8 cellular contexts compared by ENCODE assay signal in genomic region chr10:132306951-132307751, GRCh38. TPM values are rescaled to one million over a fixed set of nuclear protein-coding genes. Genes with fewer than 3 reads are reported as not detected.
A peak's percentile ranks its signal among the peaks of the same experiment; 100 is the strongest.
DNase-seq lines count a peak whose midpoint lies in the region; ATAC-seq and TF ChIP-seq lines count a peak whose summit lies in the region.

No MANE protein-coding gene starts in this region.

- peak overlapping the region in 3 of 6 donors; percentile 30 to 85 (median 72) for H3K27ac Mint-ChIP-seq in immature natural killer cell

- peaks cover 0 to 6% (median 5%) of the 10 kb centered on the region in 3 donors for H3K27me3 Mint-ChIP-seq in immature natural killer cell (ENCODE audit: low read depth in 3 of 3)

- peaks cover 14 to 17% of the 10 kb centered on the region in 2 donors for H3K4me1 Mint-ChIP-seq in immature natural killer cell

- no peak overlapping the region for H3K27ac ChIP-seq in SJSA1

- no peaks in the 10 kb centered on the region for H3K36me3 ChIP-seq in SJSA1

- in situ Hi-C loops in astrocyte of the spinal cord (cut with HindIII; ENCODE audit: low sequenced_read_pairs): no loop called here

- H3K36me3 Mint-ChIP-seq in immature natural killer cell: no peaks in the 10 kb centered on the region

- TF ChIP-seq CTCF in astrocyte of the spinal cord (IDR thresholded peaks at IDR 0.05; ENCODE audit: low read depth, low read length): no peak

- peak overlapping the region; percentile 85 to 92 (median 88) for H3K4me3 Mint-ChIP-seq in immature natural killer cell

- H3K4me1 ChIP-seq in SJSA1 (replicated peaks): peaks cover 22% of the 10 kb centered on the region

- H3K27me3 ChIP-seq in SJSA1 (replicated peaks): peaks cover 48% of the 10 kb centered on the region

- ATAC-seq in HG03060 (IDR thresholded peaks at IDR 0.05; ENCODE audit: low read depth, unreplicated experiment): peak; percentile 15

- peaks cover 12% of the 10 kb centered on the region for H3K9me3 ChIP-seq in SJSA1 (replicated peaks)

- no peaks in the 10 kb centered on the region for H3K9me3 Mint-ChIP-seq in immature natural killer cell

- DNase-seq in NCI-H2029 (lab: John Stamatoyannopoulos, UW): peak; percentile 45
- no peak for DNase-seq in NCI-H2029 treated with DMSO at 0.1 percent for 48 hours (lab: John Stamatoyannopoulos, UW)
- DNase-seq in SJSA1 (ENCODE audit: low read depth in 1 of 2, low spot score in 2 of 2): no peak
- DNase-seq in astrocyte of the spinal cord (ENCODE audit: low read depth, low spot score): no peak
- DNase-seq in immature natural killer cell: peak in 2 of 3 donors; percentile 23 to 35
- DNase-seq in stimulated activated CD4-positive, alpha-beta T cell treated with anti-CD3 and anti-CD28 coated beads, Interleukin-1b, Interleukin-23, amount 100 ng/mL, for 48 hours: peak; percentile 24
- no peak for DNase-seq in H4 (ENCODE audit: low spot score)

- H3K4me3 ChIP-seq in SJSA1: peak overlapping the region; percentile 67
- peak overlapping the region; percentile 42 for H3K4me3 ChIP-seq in astrocyte of the spinal cord (ENCODE audit: low read depth, low read length)

RNA-seq across cellular contexts. Expression of gene STK32C, which starts 0.6 kb away (rescaled TPM):
- 5.5 and 13.4 TPM in 2 replicates for total RNA-seq in SJSA1 (2014; rRNA removed; shearing (Covaris generic))
- 10 to 100 TPM in 2 of 3 donors, 1 to 10 TPM in 1; 6.3 to 14.2 (median 13.7) TPM for polyA plus RNA-seq in immature natural killer cell
- 13.8 and 22.2 TPM in 2 replicates for total RNA-seq in H4 (2014; rRNA removed; shearing (Covaris generic))

RNA-seq across cellular contexts. Expression of gene LRRC27, which starts 24.8 kb away (rescaled TPM):
- total RNA-seq in SJSA1 (2014; rRNA removed; shearing (Covaris generic)): 3.7 and 3.8 TPM in 2 replicates
- polyA plus RNA-seq in immature natural killer cell: 1 to 10 TPM; 3.8 to 8.5 (median 8.2) TPM
- 4.7 and 7.9 TPM in 2 replicates for total RNA-seq in H4 (2014; rRNA removed; shearing (Covaris generic))

Comparison
In these comparisons a context has a peak if more than half of its experiments do, and no peak if none do; other contexts are left out.
1. DNase-seq: peak in NCI-H2029 (single experiment), immature natural killer cell (2 of 3) and stimulated activated CD4-positive, alpha-beta T cell treated with anti-CD3 and anti-CD28 coated beads, Interleukin-1b, Interleukin-23, amount 100 ng/mL, for 48 hours (single experiment); none in NCI-H2029 treated with DMSO at 0.1 percent for 48 hours (single experiment), SJSA1 (0 of 2), astrocyte of the spinal cord (single experiment) and H4 (single experiment).